Comparison of ENCODE assay signal across 1 cellular context in the genomic region with DNA sequence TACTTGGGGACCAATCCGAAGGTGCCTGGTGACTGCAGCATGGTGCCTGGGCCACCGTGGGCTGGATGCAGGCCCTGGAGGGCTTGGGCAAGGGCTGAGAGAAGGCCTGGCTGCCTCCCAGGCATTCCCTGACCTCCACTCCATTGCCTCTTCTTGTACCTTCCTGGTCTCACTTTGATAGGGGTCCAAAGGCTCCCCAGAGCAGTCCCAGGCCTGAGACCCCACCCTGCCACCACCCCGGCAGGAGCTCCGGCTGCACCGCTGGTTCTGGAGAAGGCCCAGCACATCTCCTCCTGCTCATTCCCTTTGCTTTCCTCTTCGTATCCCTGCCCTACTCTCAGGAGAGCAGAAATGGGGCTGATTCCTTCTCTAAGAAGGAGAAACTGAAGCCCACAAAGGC.
TF ChIP-seq lines count a peak whose summit lies in the region.

No MANE protein-coding gene starts in this region.

TF ChIP-seq in WTC11, 78 proteins besides CTCF, POLR2A, EP300 and RAD21 (continued from another document):
- TF ChIP-seq, protein P1, sequence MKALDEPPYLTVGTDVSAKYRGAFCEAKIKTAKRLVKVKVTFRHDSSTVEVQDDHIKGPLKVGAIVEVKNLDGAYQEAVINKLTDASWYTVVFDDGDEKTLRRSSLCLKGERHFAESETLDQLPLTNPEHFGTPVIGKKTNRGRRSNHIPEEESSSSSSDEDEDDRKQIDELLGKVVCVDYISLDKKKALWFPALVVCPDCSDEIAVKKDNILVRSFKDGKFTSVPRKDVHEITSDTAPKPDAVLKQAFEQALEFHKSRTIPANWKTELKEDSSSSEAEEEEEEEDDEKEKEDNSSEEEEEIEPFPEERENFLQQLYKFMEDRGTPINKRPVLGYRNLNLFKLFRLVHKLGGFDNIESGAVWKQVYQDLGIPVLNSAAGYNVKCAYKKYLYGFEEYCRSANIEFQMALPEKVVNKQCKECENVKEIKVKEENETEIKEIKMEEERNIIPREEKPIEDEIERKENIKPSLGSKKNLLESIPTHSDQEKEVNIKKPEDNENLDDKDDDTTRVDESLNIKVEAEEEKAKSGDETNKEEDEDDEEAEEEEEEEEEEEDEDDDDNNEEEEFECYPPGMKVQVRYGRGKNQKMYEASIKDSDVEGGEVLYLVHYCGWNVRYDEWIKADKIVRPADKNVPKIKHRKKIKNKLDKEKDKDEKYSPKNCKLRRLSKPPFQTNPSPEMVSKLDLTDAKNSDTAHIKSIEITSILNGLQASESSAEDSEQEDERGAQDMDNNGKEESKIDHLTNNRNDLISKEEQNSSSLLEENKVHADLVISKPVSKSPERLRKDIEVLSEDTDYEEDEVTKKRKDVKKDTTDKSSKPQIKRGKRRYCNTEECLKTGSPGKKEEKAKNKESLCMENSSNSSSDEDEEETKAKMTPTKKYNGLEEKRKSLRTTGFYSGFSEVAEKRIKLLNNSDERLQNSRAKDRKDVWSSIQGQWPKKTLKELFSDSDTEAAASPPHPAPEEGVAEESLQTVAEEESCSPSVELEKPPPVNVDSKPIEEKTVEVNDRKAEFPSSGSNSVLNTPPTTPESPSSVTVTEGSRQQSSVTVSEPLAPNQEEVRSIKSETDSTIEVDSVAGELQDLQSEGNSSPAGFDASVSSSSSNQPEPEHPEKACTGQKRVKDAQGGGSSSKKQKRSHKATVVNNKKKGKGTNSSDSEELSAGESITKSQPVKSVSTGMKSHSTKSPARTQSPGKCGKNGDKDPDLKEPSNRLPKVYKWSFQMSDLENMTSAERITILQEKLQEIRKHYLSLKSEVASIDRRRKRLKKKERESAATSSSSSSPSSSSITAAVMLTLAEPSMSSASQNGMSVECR (CRISPR knock-in tag; IDR thresholded peaks at IDR 0.05; ENCODE audit: borderline replicate concordance): no peak
- no peak for TF ChIP-seq ZNF416 (CRISPR knock-in tag; IDR thresholded peaks at IDR 0.05)
- no peak for TF ChIP-seq ZNF219 (CRISPR knock-in tag; IDR thresholded peaks at IDR 0.05; ENCODE audit: borderline replicate concordance)
- TF ChIP-seq ZNF671 (CRISPR knock-in tag; IDR thresholded peaks at IDR 0.05): no peak
- TF ChIP-seq SOX15 (CRISPR knock-in tag; IDR thresholded peaks at IDR 0.05): no peak
- TF ChIP-seq, protein P2, sequence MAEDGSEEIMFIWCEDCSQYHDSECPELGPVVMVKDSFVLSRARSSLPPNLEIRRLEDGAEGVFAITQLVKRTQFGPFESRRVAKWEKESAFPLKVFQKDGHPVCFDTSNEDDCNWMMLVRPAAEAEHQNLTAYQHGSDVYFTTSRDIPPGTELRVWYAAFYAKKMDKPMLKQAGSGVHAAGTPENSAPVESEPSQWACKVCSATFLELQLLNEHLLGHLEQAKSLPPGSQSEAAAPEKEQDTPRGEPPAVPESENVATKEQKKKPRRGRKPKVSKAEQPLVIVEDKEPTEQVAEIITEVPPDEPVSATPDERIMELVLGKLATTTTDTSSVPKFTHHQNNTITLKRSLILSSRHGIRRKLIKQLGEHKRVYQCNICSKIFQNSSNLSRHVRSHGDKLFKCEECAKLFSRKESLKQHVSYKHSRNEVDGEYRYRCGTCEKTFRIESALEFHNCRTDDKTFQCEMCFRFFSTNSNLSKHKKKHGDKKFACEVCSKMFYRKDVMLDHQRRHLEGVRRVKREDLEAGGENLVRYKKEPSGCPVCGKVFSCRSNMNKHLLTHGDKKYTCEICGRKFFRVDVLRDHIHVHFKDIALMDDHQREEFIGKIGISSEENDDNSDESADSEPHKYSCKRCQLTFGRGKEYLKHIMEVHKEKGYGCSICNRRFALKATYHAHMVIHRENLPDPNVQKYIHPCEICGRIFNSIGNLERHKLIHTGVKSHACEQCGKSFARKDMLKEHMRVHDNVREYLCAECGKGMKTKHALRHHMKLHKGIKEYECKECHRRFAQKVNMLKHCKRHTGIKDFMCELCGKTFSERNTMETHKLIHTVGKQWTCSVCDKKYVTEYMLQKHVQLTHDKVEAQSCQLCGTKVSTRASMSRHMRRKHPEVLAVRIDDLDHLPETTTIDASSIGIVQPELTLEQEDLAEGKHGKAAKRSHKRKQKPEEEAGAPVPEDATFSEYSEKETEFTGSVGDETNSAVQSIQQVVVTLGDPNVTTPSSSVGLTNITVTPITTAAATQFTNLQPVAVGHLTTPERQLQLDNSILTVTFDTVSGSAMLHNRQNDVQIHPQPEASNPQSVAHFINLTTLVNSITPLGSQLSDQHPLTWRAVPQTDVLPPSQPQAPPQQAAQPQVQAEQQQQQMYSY (CRISPR knock-in tag; IDR thresholded peaks at IDR 0.05): no peak
- TF ChIP-seq, protein P3, sequence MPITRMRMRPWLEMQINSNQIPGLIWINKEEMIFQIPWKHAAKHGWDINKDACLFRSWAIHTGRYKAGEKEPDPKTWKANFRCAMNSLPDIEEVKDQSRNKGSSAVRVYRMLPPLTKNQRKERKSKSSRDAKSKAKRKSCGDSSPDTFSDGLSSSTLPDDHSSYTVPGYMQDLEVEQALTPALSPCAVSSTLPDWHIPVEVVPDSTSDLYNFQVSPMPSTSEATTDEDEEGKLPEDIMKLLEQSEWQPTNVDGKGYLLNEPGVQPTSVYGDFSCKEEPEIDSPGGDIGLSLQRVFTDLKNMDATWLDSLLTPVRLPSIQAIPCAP (CRISPR knock-in tag; IDR thresholded peaks at IDR 0.05): no peak
- TF ChIP-seq ATF2 (CRISPR knock-in tag; IDR thresholded peaks at IDR 0.05; ENCODE audit: borderline replicate concordance, low read depth): no peak
- TF ChIP-seq FOXP4 (CRISPR knock-in tag; IDR thresholded peaks at IDR 0.05): no peak
- no peak for TF ChIP-seq TP53 (CRISPR knock-in tag; IDR thresholded peaks at IDR 0.05)
- TF ChIP-seq KAT7 (CRISPR knock-in tag; IDR thresholded peaks at IDR 0.05; ENCODE audit: borderline replicate concordance): no peak
- no peak for TF ChIP-seq EMX1 (CRISPR knock-in tag; IDR thresholded peaks at IDR 0.05)
- TF ChIP-seq USF2 (CRISPR knock-in tag; IDR thresholded peaks at IDR 0.05): no peak
- no peak for TF ChIP-seq ZNF396 (CRISPR knock-in tag; IDR thresholded peaks at IDR 0.05; ENCODE audit: borderline replicate concordance)
- TF ChIP-seq ZNF512 (CRISPR knock-in tag; IDR thresholded peaks at IDR 0.05; ENCODE audit: borderline replicate concordance): no peak
- TF ChIP-seq RORB (CRISPR knock-in tag; IDR thresholded peaks at IDR 0.05): no peak
- TF ChIP-seq, protein P4, sequence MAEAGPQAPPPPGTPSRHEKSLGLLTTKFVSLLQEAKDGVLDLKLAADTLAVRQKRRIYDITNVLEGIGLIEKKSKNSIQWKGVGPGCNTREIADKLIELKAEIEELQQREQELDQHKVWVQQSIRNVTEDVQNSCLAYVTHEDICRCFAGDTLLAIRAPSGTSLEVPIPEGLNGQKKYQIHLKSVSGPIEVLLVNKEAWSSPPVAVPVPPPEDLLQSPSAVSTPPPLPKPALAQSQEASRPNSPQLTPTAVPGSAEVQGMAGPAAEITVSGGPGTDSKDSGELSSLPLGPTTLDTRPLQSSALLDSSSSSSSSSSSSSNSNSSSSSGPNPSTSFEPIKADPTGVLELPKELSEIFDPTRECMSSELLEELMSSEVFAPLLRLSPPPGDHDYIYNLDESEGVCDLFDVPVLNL (CRISPR knock-in tag; IDR thresholded peaks at IDR 0.05; ENCODE audit: borderline replicate concordance, low read depth): no peak
